ENCODE assay signal across 35 cellular contexts in the genomic region with DNA sequence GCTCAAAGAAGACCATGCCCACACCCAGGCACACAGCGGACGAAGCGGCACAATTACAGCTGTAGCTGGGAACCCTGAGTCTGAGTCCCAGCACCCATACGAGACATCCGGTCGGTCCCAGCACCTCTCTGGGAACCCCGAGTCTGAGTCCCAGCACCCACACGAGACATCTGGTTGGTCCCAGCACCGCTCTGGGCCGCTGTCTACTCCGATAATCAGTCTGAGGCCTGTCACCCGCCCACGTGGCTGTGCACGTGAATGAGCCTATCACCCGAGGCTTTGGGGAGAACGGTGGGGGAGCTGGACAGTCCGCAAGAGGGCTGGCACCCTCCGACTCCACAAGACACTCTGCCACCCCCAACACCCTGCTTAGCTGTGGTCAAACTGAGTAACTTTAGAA. TPM values are rescaled to one million over a fixed set of nuclear protein-coding genes. Genes with fewer than 3 reads are reported as not detected.
"Had no signal": no experiment of that assay in that cellular context is flagged by ENCODE, and none has a peak within 500 bp of the region (broad histone marks: within the 10 kb centered on the region; RNA-seq: fewer than 3 reads in every experiment).

No MANE protein-coding gene starts in this region.

- DNase-seq: head of caudate nucleus; hippocampal formation; left colon; mesendoderm; midbrain; naive thymus-derived CD4-positive, alpha-beta T cell; nephron progenitor cell; ovary; sigmoid colon; small intestine; spleen; stimulated activated CD4-positive, alpha-beta T cell treated with anti-CD3 and anti-CD28 coated beads, Interleukin-4, amount 100 ng/mL, for 4 hours; stimulated activated CD8-positive, alpha-beta memory T cell treated with anti-CD3 and anti-CD28 coated beads, Interleukin-4, amount 100 ng/mL, for 48 hours; stimulated activated naive CD4-positive, alpha-beta T cell treated with Interleukin-2 at 50 U/mL for 16 hours; stimulated activated naive CD8-positive, alpha-beta T cell treated with anti-CD3 and anti-CD28 coated beads, Interleukin-15, amount 100 ng/mL, for 72 hours; substantia nigra had no signal

- H3K9ac ChIP-seq: neural progenitor cell had no signal

- H3K4me3 Mint-ChIP-seq: naive thymus-derived CD4-positive, alpha-beta T cell; nephron progenitor cell; neural progenitor cell; stimulated activated memory B cell treated with anti-CD40 and anti-IgM and Interleukin-4, amounts not matched to agents 10 μg/mL and 1 μg/mL and 100 μg/mL, for 72 hours; stimulated activated naive CD8-positive, alpha-beta T cell treated with anti-CD3 and anti-CD28 coated beads, Interleukin-15, amount 100 ng/mL, for 72 hours; type B pancreatic cell had no signal

- H3K36me3 ChIP-seq: left lung, neural progenitor cell, ovary, right atrium auricular region, sigmoid colon, spleen, tibial nerve, vagina had no signal

- ATAC-seq: left colon; left lung; mucosa of descending colon; naive thymus-derived CD4-positive, alpha-beta T cell; stimulated activated memory B cell treated with anti-CD40 and anti-IgM and Interleukin-4, amounts not matched to agents 10 μg/mL and 1 μg/mL and 100 μg/mL, for 72 hours; stimulated activated naive CD8-positive, alpha-beta T cell treated with anti-CD3 and anti-CD28 coated beads, Interleukin-15, amount 100 ng/mL, for 72 hours had no signal

- FAIRE-seq: keratinocyte, small intestine had no signal

- H3K4me2 ChIP-seq: neural progenitor cell had no signal

- H3K27me3 ChIP-seq: ovary, right atrium auricular region, vagina had no signal

- H3K36me3 Mint-ChIP-seq: neural progenitor cell; stimulated activated memory B cell treated with anti-CD40 and anti-IgM and Interleukin-4, amounts not matched to agents 10 μg/mL and 1 μg/mL and 100 μg/mL, for 72 hours; type B pancreatic cell had no signal

- H3K27ac Mint-ChIP-seq: naive thymus-derived CD4-positive, alpha-beta T cell; nephron progenitor cell; neural progenitor cell; progenitor cell of endocrine pancreas; stimulated activated memory B cell treated with anti-CD40 and anti-IgM and Interleukin-4, amounts not matched to agents 10 μg/mL and 1 μg/mL and 100 μg/mL, for 72 hours; stimulated activated naive CD8-positive, alpha-beta T cell treated with anti-CD3 and anti-CD28 coated beads, Interleukin-15, amount 100 ng/mL, for 72 hours; type B pancreatic cell had no signal

- H3K4me3 ChIP-seq: left lung, lung, mucosa of descending colon, neural progenitor cell, ovary, right atrium auricular region, sigmoid colon, spleen, tibial nerve, vagina had no signal

- H3K4me1 Mint-ChIP-seq: naive thymus-derived CD4-positive, alpha-beta T cell; neural progenitor cell; stimulated activated naive CD8-positive, alpha-beta T cell treated with anti-CD3 and anti-CD28 coated beads, Interleukin-15, amount 100 ng/mL, for 72 hours had no signal

- H2AFZ ChIP-seq: neural progenitor cell had no signal

- H3K27ac ChIP-seq: left lung, neural progenitor cell, ovary, right atrium auricular region, sigmoid colon, spleen, tibial nerve, vagina had no signal

- H3K4me1 ChIP-seq: left lung, neural progenitor cell, right atrium auricular region, sigmoid colon, tibial nerve, vagina had no signal

- H3K9me3 ChIP-seq: ovary, vagina had no signal

RNA-seq across cellular contexts. Expression of a gene that starts 6.2 kb away (rescaled TPM):
- total RNA-seq: left colon; left lung; lower leg skin; lung; mucosa of descending colon; myocyte; naive thymus-derived CD4-positive, alpha-beta T cell; omental fat pad; ovary; progenitor cell of endocrine pancreas; pulmonary artery endothelial cell; renal cortical epithelial cell; right atrium auricular region; sigmoid colon; spleen; temporal lobe; tibial nerve; urinary bladder; vagina had no signal
- polyA plus RNA-seq: keratinocyte; lung; naive thymus-derived CD4-positive, alpha-beta T cell; ovary; sigmoid colon; small intestine; spleen; thymus; urinary bladder had no signal

RNA-seq across cellular contexts. Expression of a gene that starts 33.3 kb away (rescaled TPM):
- total RNA-seq: myocyte, progenitor cell of endocrine pancreas, pulmonary artery endothelial cell, renal cortical epithelial cell, tibial nerve had no signal
- polyA plus RNA-seq: keratinocyte had no signal

RNA-seq across cellular contexts. Expression of a gene that starts 37.9 kb away (rescaled TPM):
- total RNA-seq: naive thymus-derived CD4-positive, alpha-beta T cell; renal cortical epithelial cell had no signal
- polyA plus RNA-seq: keratinocyte; naive thymus-derived CD4-positive, alpha-beta T cell had no signal

RNA-seq across cellular contexts. Expression of a gene that starts 39.4 kb away (rescaled TPM):
- total RNA-seq: left lung; lower leg skin; myocyte; naive thymus-derived CD4-positive, alpha-beta T cell; omental fat pad; renal cortical epithelial cell; right atrium auricular region; sigmoid colon; tibial nerve; urinary bladder; vagina had no signal
- polyA plus RNA-seq: keratinocyte; naive thymus-derived CD4-positive, alpha-beta T cell had no signal
